In the genomic region with DNA sequence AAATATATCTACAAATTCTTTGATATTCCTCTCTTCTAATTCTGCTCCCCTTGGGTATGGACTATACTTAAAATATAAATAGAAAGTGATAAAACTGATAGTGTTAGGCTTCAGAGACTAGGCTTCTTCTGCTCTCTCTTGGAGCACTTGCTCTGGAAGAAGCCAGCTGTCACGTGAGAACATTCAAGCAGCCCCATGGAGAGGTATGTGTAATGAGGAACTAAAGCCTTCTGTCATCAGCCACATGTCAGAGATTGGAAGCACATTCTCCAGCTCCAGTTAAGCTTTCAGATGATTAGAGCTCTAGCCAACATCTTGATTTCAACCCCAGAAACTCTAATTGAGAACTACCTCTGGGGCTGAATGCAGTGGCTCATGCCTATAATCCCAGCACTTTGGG, we compare ENCODE assay signal across 14 cellular contexts. TPM values are rescaled to one million over a fixed set of nuclear protein-coding genes. Genes with fewer than 3 reads are reported as not detected.
DNase-seq lines count a peak whose midpoint lies in the region; ATAC-seq and TF ChIP-seq lines count a peak whose summit lies in the region.
"Had no signal": no experiment of that assay in that cellular context is flagged by ENCODE, and none has a peak within 500 bp of the region (broad histone marks: within the 10 kb centered on the region; RNA-seq: fewer than 3 reads in every experiment).

No MANE protein-coding gene starts in this region.

- H3K4me1 Mint-ChIP-seq in activated T-helper 17 cell treated with anti-CD3 and anti-CD28 coated beads, Interleukin-2, amount 50 U/mL, for 72 hours, result peaks cover 12% of the 10 kb centered on the region
- peaks cover 47 to 52% of the 10 kb centered on the region in 2 donors for H3K4me1 Mint-ChIP-seq in immature natural killer cell

- no peak for ATAC-seq in activated T-helper 17 cell treated with anti-CD3 and anti-CD28 coated beads, Interleukin-2, amount 50 U/mL, for 72 hours (replicated peaks)
- ATAC-seq in HG03442 (IDR thresholded peaks at IDR 0.05; ENCODE audit: unreplicated experiment) (no peak), HG02610 (IDR thresholded peaks at IDR 0.05; ENCODE audit: unreplicated experiment) (no peak), HG03460 (IDR thresholded peaks at IDR 0.05; ENCODE audit: unreplicated experiment) (no peak)
- ATAC-seq: activated CD8-positive, alpha-beta memory T cell treated with anti-CD3 and anti-CD28 coated beads, Interleukin-2, amount 10 ng/mL, durations not matched to agents 7 days and 5 days; GM12878 had no signal

- TF ChIP-seq CTCF in GM20000 (IDR thresholded peaks at IDR 0.05; ENCODE audit: extremely low read depth, missing control alignments), result no peak

- DNase-seq in Ammon's horn (ENCODE audit: low spot score), result peak; percentile 45
- DNase-seq in GF-D8 (lab: John Stamatoyannopoulos, UW), result peak; percentile 82
- DNase-seq in immature natural killer cell, result no peak
- DNase-seq in GM20000 (ENCODE audit: low spot score), result no peak
- DNase-seq: activated CD8-positive, alpha-beta memory T cell treated with anti-CD3 and anti-CD28 coated beads, Interleukin-2, amount 10 ng/mL, durations not matched to agents 7 days and 5 days; NCI-H2081; SJCRH30 had no signal

- no peak overlapping the region for H3K4me3 Mint-ChIP-seq in activated T-helper 17 cell treated with anti-CD3 and anti-CD28 coated beads, Interleukin-2, amount 50 U/mL, for 72 hours
- peak overlapping the region in 1 of 5 donors; percentile 24 for H3K4me3 Mint-ChIP-seq in immature natural killer cell
- H3K4me3 Mint-ChIP-seq: activated CD8-positive, alpha-beta memory T cell treated with anti-CD3 and anti-CD28 coated beads, Interleukin-2, amount 10 ng/mL, durations not matched to agents 7 days and 5 days; activated naive CD4-positive, alpha-beta T cell treated with anti-CD3 and anti-CD28 coated beads, Interleukin-2, amount 50 U/mL, for 24 hours had no signal

- H3K27me3 Mint-ChIP-seq in activated T-helper 17 cell treated with anti-CD3 and anti-CD28 coated beads, Interleukin-2, amount 50 U/mL, for 72 hours, result no peaks in the 10 kb centered on the region
- peaks cover 0 to 19% (median 2%) of the 10 kb centered on the region in 3 donors for H3K27me3 Mint-ChIP-seq in immature natural killer cell (ENCODE audit: low read depth in 3 of 3)
- H3K27me3 Mint-ChIP-seq: activated CD8-positive, alpha-beta memory T cell treated with anti-CD3 and anti-CD28 coated beads, Interleukin-2, amount 10 ng/mL, durations not matched to agents 7 days and 5 days; activated naive CD4-positive, alpha-beta T cell treated with anti-CD3 and anti-CD28 coated beads, Interleukin-2, amount 50 U/mL, for 24 hours had no signal

- H3K27ac Mint-ChIP-seq in activated T-helper 17 cell treated with anti-CD3 and anti-CD28 coated beads, Interleukin-2, amount 50 U/mL, for 72 hours, result peak overlapping the region; percentile 62
- peak overlapping the region; percentile 97 to 99 (median 98) for H3K27ac Mint-ChIP-seq in immature natural killer cell
- H3K27ac Mint-ChIP-seq: activated naive CD4-positive, alpha-beta T cell treated with anti-CD3 and anti-CD28 coated beads, Interleukin-2, amount 50 U/mL, for 24 hours had no signal

- H3K36me3 Mint-ChIP-seq in activated T-helper 17 cell treated with anti-CD3 and anti-CD28 coated beads, Interleukin-2, amount 50 U/mL, for 72 hours (ENCODE audit: low read depth), result peaks cover 95% of the 10 kb centered on the region
- H3K36me3 Mint-ChIP-seq in immature natural killer cell, result peaks cover 25 to 43% (median 29%) of the 10 kb centered on the region in 3 donors

- H3K9me3 Mint-ChIP-seq in activated T-helper 17 cell treated with anti-CD3 and anti-CD28 coated beads, Interleukin-2, amount 50 U/mL, for 72 hours, result no peaks in the 10 kb centered on the region
- H3K9me3 Mint-ChIP-seq in immature natural killer cell, result peaks cover 0 to 2% (median 0%) of the 10 kb centered on the region in 6 donors
- H3K9me3 Mint-ChIP-seq: activated naive CD4-positive, alpha-beta T cell treated with anti-CD3 and anti-CD28 coated beads, Interleukin-2, amount 50 U/mL, for 24 hours had no signal

RNA-seq across cellular contexts. Expression of a gene that starts 34.3 kb away (rescaled TPM):
- 10 to 100 TPM in 1 of 2 donors, 1 to 10 TPM in 1; 8.4 to 12.2 TPM for total RNA-seq in activated T-helper 17 cell treated with anti-CD3 and anti-CD28 coated beads, Interleukin-2, amount 50 U/mL, for 72 hours
- polyA plus RNA-seq in immature natural killer cell, result 10 to 100 TPM; 27.7 to 39.2 (median 37.0) TPM
- total RNA-seq: SJCRH30 had no signal

RNA-seq across cellular contexts. Expression of a gene that starts 59.3 kb away (rescaled TPM):
- total RNA-seq in activated T-helper 17 cell treated with anti-CD3 and anti-CD28 coated beads, Interleukin-2, amount 50 U/mL, for 72 hours, result under 1 TPM; 0.28 to 0.45 TPM
- 1 to 10 TPM in 1 of 3 donors, under 1 TPM in 1, not detected in 1; 0.71 to 2.3 TPM for polyA plus RNA-seq in immature natural killer cell
- total RNA-seq: thoracic aorta had no signal

Comparison
In these comparisons a context has a peak if more than half of its experiments do, and no peak if none do; other contexts are left out.
1. DNase-seq: peak in Ammon's horn (single experiment) and GF-D8 (single experiment); none in immature natural killer cell (0 of 3) and GM20000 (single experiment).